9 cellular contexts compared by ENCODE assay signal in the genomic region with DNA sequence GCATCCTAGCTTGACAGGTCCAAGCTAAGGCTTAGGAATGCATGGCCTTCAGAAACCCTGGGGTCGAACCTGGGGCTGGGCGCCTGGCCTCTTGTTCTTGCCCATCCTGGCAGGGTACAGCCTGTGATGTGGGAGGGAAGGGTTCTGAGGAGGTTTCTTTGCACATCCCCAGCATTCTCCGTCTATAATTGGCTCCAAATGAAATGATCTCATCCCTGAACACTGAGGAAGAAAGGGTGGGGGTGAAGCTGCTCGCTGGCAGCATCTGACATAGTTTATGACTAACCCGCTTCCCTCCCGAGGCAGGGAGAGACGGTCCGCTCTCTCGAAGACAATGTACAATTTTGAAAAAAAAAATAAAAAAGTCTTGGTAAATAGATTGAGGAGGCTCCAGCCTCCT.
DNase-seq lines count a peak whose midpoint lies in the region; ATAC-seq and TF ChIP-seq lines count a peak whose summit lies in the region.
"Had no signal": no experiment of that assay in that cellular context is flagged by ENCODE, and none has a peak within 500 bp of the region (broad histone marks: within the 10 kb centered on the region; RNA-seq: fewer than 3 reads in every experiment).

No MANE protein-coding gene starts in this region.

- peak; percentile 92 for ATAC-seq in Right ventricle myocardium superior (ENCODE audit: poor library complexity)
- peak; percentile 69 for ATAC-seq in gastrocnemius medialis
- no peak for ATAC-seq in HG03159 (IDR thresholded peaks at IDR 0.05; ENCODE audit: unreplicated experiment)
- ATAC-seq in activated naive CD4-positive, alpha-beta T cell treated with anti-CD3 and anti-CD28 coated beads, Interleukin-2, amount 50 U/mL, for 72 hours: no peak
- no peak for ATAC-seq in activated T-helper 17 cell treated with anti-CD3 and anti-CD28 coated beads, Interleukin-2, amount 50 U/mL, for 72 hours (replicated peaks)

- H3K27ac Mint-ChIP-seq in activated naive CD4-positive, alpha-beta T cell treated with anti-CD3 and anti-CD28 coated beads, Interleukin-2, amount 50 U/mL, for 72 hours: no peak overlapping the region
- H3K27ac Mint-ChIP-seq in activated T-helper 17 cell treated with anti-CD3 and anti-CD28 coated beads, Interleukin-2, amount 50 U/mL, for 72 hours: no peak overlapping the region

- TF ChIP-seq CTCF in gastrocnemius medialis (IDR thresholded peaks at IDR 0.05 in 4 of 5, conservative IDR thresholded peaks at IDR 0.05 in 1 of 5): no peak

- H3K36me3 ChIP-seq in adipocyte (ENCODE audit: control insufficient read depth, insufficient read depth, low read length, severe bottlenecking): no peaks in the 10 kb centered on the region
- no peaks in the 10 kb centered on the region for H3K36me3 ChIP-seq in gastrocnemius medialis
- H3K36me3 ChIP-seq: neutrophil had no signal

- peak overlapping the region; percentile 62 to 87 (median 78) for H3K27ac ChIP-seq in gastrocnemius medialis
- H3K27ac ChIP-seq: neutrophil had no signal

- H3K9ac ChIP-seq in adipocyte (ENCODE audit: low read length): peak overlapping the region; percentile 68

- H3K9me3 ChIP-seq in adipocyte (ENCODE audit: control insufficient read depth, low read length) (no peaks in the 10 kb centered on the region), gastrocnemius medialis (no peaks in the 10 kb centered on the region)
- H3K9me3 ChIP-seq: neutrophil had no signal

- no peak for TF ChIP-seq POLR2A in gastrocnemius medialis (IDR thresholded peaks at IDR 0.05)

- no peak overlapping the region for H3K4me3 Mint-ChIP-seq in activated T-helper 17 cell treated with anti-CD3 and anti-CD28 coated beads, Interleukin-2, amount 50 U/mL, for 72 hours

- H3K4me3 ChIP-seq in adipocyte (ENCODE audit: low read length) (peak overlapping the region; percentile 64), gastrocnemius medialis (peak overlapping the region in 3 of 4 donors; percentile 5 to 30 (median 10))

- in situ Hi-C loops in gastrocnemius medialis (cut with MboI; ENCODE audit: low sequenced_read_pairs in 4 of 4): loop anchor here in 1 of 4 donors (25.0 kb wide), 1 partner anchor 517 kb away; no protein-coding TSS in a partner anchor

- H3K27me3 Mint-ChIP-seq in activated T-helper 17 cell treated with anti-CD3 and anti-CD28 coated beads, Interleukin-2, amount 50 U/mL, for 72 hours: peaks cover 17% of the 10 kb centered on the region

- no peaks in the 10 kb centered on the region for H3K36me3 Mint-ChIP-seq in activated naive CD4-positive, alpha-beta T cell treated with anti-CD3 and anti-CD28 coated beads, Interleukin-2, amount 50 U/mL, for 72 hours
- no peaks in the 10 kb centered on the region for H3K36me3 Mint-ChIP-seq in activated T-helper 17 cell treated with anti-CD3 and anti-CD28 coated beads, Interleukin-2, amount 50 U/mL, for 72 hours (ENCODE audit: low read depth)

- intact Hi-C loops in Right ventricle myocardium superior (cut with DNase I) (no loop called here), gastrocnemius medialis (cut with DNase I; ENCODE audit: low total_unique reads) (no loop called here)

- H3K4me1 ChIP-seq in adipocyte (ENCODE audit: control insufficient read depth, insufficient read depth, low read length) (peaks cover 26% of the 10 kb centered on the region), gastrocnemius medialis (peaks cover 32 to 43% of the 10 kb centered on the region in 2 donors)

- peak; percentile 95 for DNase-seq in HCEC 1CT
- DNase-seq in adipocyte (ENCODE audit: low read depth): peak; percentile 97
- peak; percentile 67 for DNase-seq in Right ventricle myocardium superior
- DNase-seq in gastrocnemius medialis: peak; percentile 53 to 71
- no peak for DNase-seq in GF-D8 (lab: John Stamatoyannopoulos, UW)
- DNase-seq in activated naive CD4-positive, alpha-beta T cell treated with anti-CD3 and anti-CD28 coated beads, Interleukin-2, amount 50 U/mL, for 72 hours (ENCODE audit: low spot score in 2 of 2): no peak

- H3K9me3 Mint-ChIP-seq in activated naive CD4-positive, alpha-beta T cell treated with anti-CD3 and anti-CD28 coated beads, Interleukin-2, amount 50 U/mL, for 72 hours: no peaks in the 10 kb centered on the region
- H3K9me3 Mint-ChIP-seq in activated T-helper 17 cell treated with anti-CD3 and anti-CD28 coated beads, Interleukin-2, amount 50 U/mL, for 72 hours: no peaks in the 10 kb centered on the region

- H3K4me1 Mint-ChIP-seq in activated T-helper 17 cell treated with anti-CD3 and anti-CD28 coated beads, Interleukin-2, amount 50 U/mL, for 72 hours: no peaks in the 10 kb centered on the region

- H3K27me3 ChIP-seq in adipocyte (replicated peaks; ENCODE audit: control insufficient read depth, insufficient read depth, low read length) (no peaks in the 10 kb centered on the region), gastrocnemius medialis (no peaks in the 10 kb centered on the region)

Comparison
In these comparisons a context has a peak if more than half of its experiments do, and no peak if none do; other contexts are left out.
1. DNase-seq: peak in HCEC 1CT (single experiment), adipocyte (single experiment), Right ventricle myocardium superior (single experiment) and gastrocnemius medialis (2 of 2); none in GF-D8 (single experiment) and activated naive CD4-positive, alpha-beta T cell treated with anti-CD3 and anti-CD28 coated beads, Interleukin-2, amount 50 U/mL, for 72 hours (0 of 2).
2. ATAC-seq: peak in Right ventricle myocardium superior (single experiment) and gastrocnemius medialis (2 of 2); none in HG03159 (single experiment), activated naive CD4-positive, alpha-beta T cell treated with anti-CD3 and anti-CD28 coated beads, Interleukin-2, amount 50 U/mL, for 72 hours (0 of 2) and activated T-helper 17 cell treated with anti-CD3 and anti-CD28 coated beads, Interleukin-2, amount 50 U/mL, for 72 hours (single experiment).